34 cellular contexts compared by ENCODE assay signal in the genomic region with DNA sequence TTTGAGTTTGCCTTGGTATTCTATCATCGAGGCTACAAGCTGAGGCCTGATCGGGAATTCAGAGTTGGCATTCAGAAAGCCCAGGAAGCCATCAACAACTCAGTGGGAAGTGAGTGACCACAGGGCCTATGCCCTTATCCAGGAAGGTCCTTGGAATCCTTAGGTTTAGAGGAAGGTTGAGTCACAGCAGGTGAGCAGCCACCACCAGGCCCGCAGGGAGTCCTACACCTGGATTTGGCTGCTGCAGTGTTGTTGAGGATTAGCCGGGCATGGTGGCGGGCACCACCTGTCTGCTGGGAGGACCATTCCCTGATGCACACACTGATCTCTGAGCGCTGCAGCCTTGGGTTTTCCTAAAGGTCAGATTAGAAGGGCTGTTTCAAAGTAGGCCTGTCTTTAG.
"Had no signal": no experiment of that assay in that cellular context is flagged by ENCODE, and none has a peak within 500 bp of the region (broad histone marks: within the 10 kb centered on the region; RNA-seq: fewer than 3 reads in every experiment).

No MANE protein-coding gene starts in this region.

- H3K4me3 ChIP-seq: cardiac muscle cell, coronary artery, dorsolateral prefrontal cortex, esophagus squamous epithelium had no signal

- DNase-seq: activated CD4-positive, alpha-beta memory T cell treated with anti-CD3 and anti-CD28 coated beads, Interleukin-2, amount 10 ng/mL, durations not matched to agents 7 days and 5 days; activated CD4-positive, alpha-beta T cell treated with anti-CD3 and anti-CD28 coated beads for 1 hour; activated CD4-positive, alpha-beta T cell treated with anti-CD3 and anti-CD28 coated beads for 4 hours; activated CD4-positive, alpha-beta T cell treated with anti-CD3 and anti-CD28 coated beads, Interleukin-2, amount 10 ng/mL, durations not matched to agents 7 days and 5 days; activated CD4-positive, alpha-beta T cell treated with anti-CD3 and anti-CD28 coated beads, Interleukin-2, amount 50 U/mL, for 4 hours; activated CD8-positive, alpha-beta memory T cell treated with anti-CD3 and anti-CD28 coated beads, Interleukin-2, amount 50 U/mL, for 48 hours; activated effector memory CD4-positive, alpha-beta T cell treated with Interleukin-2 at 50 U/mL for 16 hours; activated gamma-delta T cell treated with Interleukin-2 at 50 U/mL for 16 hours; activated naive CD4-positive, alpha-beta T cell treated with anti-CD3 and anti-CD28 coated beads, Interleukin-2, amount 50 U/mL, for 16 hours; activated naive CD4-positive, alpha-beta T cell treated with Interleukin-2 at 50 U/mL for 16 hours; activated T-cell treated with anti-CD3 and anti-CD28 coated beads for 4 hours; activated T-cell treated with anti-CD3 and anti-CD28 coated beads, Interleukin-2, amount 50 U/mL, for 24 hours; activated T-cell treated with anti-CD3 and anti-CD28 coated beads, Interleukin-2, amount 50 U/mL, for 72 hours; amniotic stem cell; anterior cingulate cortex; brain microvascular endothelial cell; dorsolateral prefrontal cortex; effector memory CD4-positive, alpha-beta T cell; endodermal cell; erythroblast; esophagus squamous epithelium; foreskin melanocyte; head of caudate nucleus; SW 1271; T-cell; T1000 had no signal

- H3K27me3 Mint-ChIP-seq: activated naive CD8-positive, alpha-beta T cell; activated T-cell treated with anti-CD3 and anti-CD28 coated beads, Interleukin-2, amount 50 U/mL, for 24 hours; T-cell had no signal

- H3K27ac ChIP-seq: brain microvascular endothelial cell, coronary artery, dorsolateral prefrontal cortex, esophagus squamous epithelium had no signal

- ATAC-seq: activated T-cell treated with anti-CD3 and anti-CD28 coated beads, Interleukin-2, amount 50 U/mL, for 72 hours; T-cell had no signal

- H3K9me3 ChIP-seq: esophagus squamous epithelium had no signal

- H3K27ac Mint-ChIP-seq: activated CD4-positive, alpha-beta memory T cell treated with anti-CD3 and anti-CD28 coated beads, Interleukin-2, amount 10 ng/mL, durations not matched to agents 7 days and 5 days; activated CD4-positive, alpha-beta T cell treated with anti-CD3 and anti-CD28 coated beads, Interleukin-2, amount 10 ng/mL, durations not matched to agents 7 days and 5 days; activated naive CD8-positive, alpha-beta T cell; activated T-cell treated with anti-CD3 and anti-CD28 coated beads, Interleukin-2, amount 50 U/mL, for 24 hours; activated T-cell treated with anti-CD3 and anti-CD28 coated beads, Interleukin-2, amount 50 U/mL, for 72 hours; dendritic cell treated with granulocyte-macrophage colony-stimulating factor and Interleukin-4, amounts not matched to agents 40 ng/mL and 50 ng/mL, for 4 days; endodermal cell; T-cell; T-helper 1 cell treated with Interleukin-12 subunit alpha and Interleukin-12 subunit beta and Interleukin-4 antibody, amounts not matched to agents 30 μg/mL and 1 μg/mL, for 36 hours; T-helper 2 cell treated with Interferon-gamma antibody and Interleukin-4, amounts not matched to agents 5 μg/mL and 100 μg/mL, for 36 hours had no signal

- H3K9me3 Mint-ChIP-seq: activated CD4-positive, alpha-beta memory T cell treated with anti-CD3 and anti-CD28 coated beads, Interleukin-2, amount 10 ng/mL, durations not matched to agents 7 days and 5 days; activated CD4-positive, alpha-beta T cell treated with anti-CD3 and anti-CD28 coated beads, Interleukin-2, amount 10 ng/mL, durations not matched to agents 7 days and 5 days; activated T-cell treated with anti-CD3 and anti-CD28 coated beads, Interleukin-2, amount 50 U/mL, for 24 hours; activated T-cell treated with anti-CD3 and anti-CD28 coated beads, Interleukin-2, amount 50 U/mL, for 72 hours; central memory CD8-positive, alpha-beta T cell; dendritic cell treated with granulocyte-macrophage colony-stimulating factor and Interleukin-4, amounts not matched to agents 40 ng/mL and 50 ng/mL, for 4 days; endodermal cell; T-cell; T-helper 1 cell treated with Interleukin-12 subunit alpha and Interleukin-12 subunit beta and Interleukin-4 antibody, amounts not matched to agents 30 μg/mL and 1 μg/mL, for 36 hours; T-helper 2 cell treated with Interferon-gamma antibody and Interleukin-4, amounts not matched to agents 5 μg/mL and 100 μg/mL, for 36 hours had no signal

- H3K36me3 Mint-ChIP-seq: activated naive CD8-positive, alpha-beta T cell; T-cell had no signal

- FAIRE-seq: astrocyte had no signal

- H3K27me3 ChIP-seq: brain microvascular endothelial cell, cardiac muscle cell, dorsolateral prefrontal cortex, esophagus squamous epithelium had no signal

- H3K4me1 Mint-ChIP-seq: endodermal cell had no signal

- H3K4me3 Mint-ChIP-seq: activated CD4-positive, alpha-beta memory T cell treated with anti-CD3 and anti-CD28 coated beads, Interleukin-2, amount 10 ng/mL, durations not matched to agents 7 days and 5 days; activated CD4-positive, alpha-beta T cell treated with anti-CD3 and anti-CD28 coated beads, Interleukin-2, amount 10 ng/mL, durations not matched to agents 7 days and 5 days; activated naive CD8-positive, alpha-beta T cell; activated T-cell treated with anti-CD3 and anti-CD28 coated beads, Interleukin-2, amount 50 U/mL, for 24 hours; activated T-cell treated with anti-CD3 and anti-CD28 coated beads, Interleukin-2, amount 50 U/mL, for 72 hours; central memory CD8-positive, alpha-beta T cell; dendritic cell treated with granulocyte-macrophage colony-stimulating factor and Interleukin-4, amounts not matched to agents 40 ng/mL and 50 ng/mL, for 4 days; endodermal cell; T-cell; T-helper 1 cell treated with Interleukin-12 subunit alpha and Interleukin-12 subunit beta and Interleukin-4 antibody, amounts not matched to agents 30 μg/mL and 1 μg/mL, for 36 hours; T-helper 2 cell treated with Interferon-gamma antibody and Interleukin-4, amounts not matched to agents 5 μg/mL and 100 μg/mL, for 36 hours had no signal

- H3K36me3 ChIP-seq: brain microvascular endothelial cell, esophagus squamous epithelium had no signal
